8 cellular contexts compared by ENCODE assay signal in genomic region chr6:117265425-117266266, GRCh38. TPM values are rescaled to one million over a fixed set of nuclear protein-coding genes. Genes with fewer than 3 reads are reported as not detected.
DNase-seq lines count a peak whose midpoint lies in the region; ATAC-seq and TF ChIP-seq lines count a peak whose summit lies in the region.

VGLL2 (plus strand) TSS chr6:117265558; CDS start chr6:117265764, 206 bp downstream.

- no peak within 1 kb of the TSS for H3K27ac ChIP-seq in SK-N-SH (ENCODE audit: low read depth in 2 of 2, low read length in 1 of 2)

- H3K27me3 ChIP-seq in SK-N-SH (ENCODE audit: insufficient read depth), result peaks cover 87% of the 10 kb centered on the region

- H3K4me3 ChIP-seq in SK-N-SH (ENCODE audit: low read depth in 2 of 2, low read length in 1 of 2), result peak within 1 kb of the TSS; percentile 17 to 44; a peak in 3 of 4 replicates

- peaks cover 0 to 7% of the 10 kb centered on the region in 2 donors for H3K36me3 Mint-ChIP-seq in naive B cell

- 7% methylated on average over 30 of the region's 62 CpGs for whole genome bisulfite sequencing in SK-N-SH (ENCODE audit: low lambda C conversion rate)

- H3K9me3 ChIP-seq in SK-N-SH, result no peaks in the 10 kb centered on the region

- ATAC-seq in HG02759 (IDR thresholded peaks at IDR 0.05; ENCODE audit: unreplicated experiment), result peak; percentile 25
- no peak for ATAC-seq in naive B cell (ENCODE audit: low read depth in 2 of 2)
- ATAC-seq in GM18870 (IDR thresholded peaks at IDR 0.05; ENCODE audit: unreplicated experiment), result no peak
- ATAC-seq in HG03025 (IDR thresholded peaks at IDR 0.05; ENCODE audit: low FRiP score, unreplicated experiment), result no peak

- POLR2A ChIA-PET in SK-N-SH (lab: Yijun Ruan, JAX), result no interaction called here

- H3F3A ChIP-seq in SK-N-SH (replicated peaks; ENCODE audit: insufficient read depth), result no peaks in the 10 kb centered on the region

- TF ChIP-seq CTCF in SK-N-SH (IDR thresholded peaks at IDR 0.05), result no peak

- no peaks in the 10 kb centered on the region for H4K20me1 ChIP-seq in SK-N-SH (ENCODE audit: insufficient read depth)

- H3K9me3 Mint-ChIP-seq in naive B cell, result peaks cover 0 to 6% (median 0%) of the 10 kb centered on the region in 7 donors

- H3K27me3 Mint-ChIP-seq in naive B cell, result peaks cover 54 to 83% (median 79%) of the 10 kb centered on the region in 3 donors

- TF ChIP-seq EP300 in SK-N-SH (IDR thresholded peaks at IDR 0.05; ENCODE audit: borderline replicate concordance in 1 of 2, low read depth in 1 of 2, low read length in 1 of 2), result no peak

- H3K9ac ChIP-seq in SK-N-SH, result no peak within 1 kb of the TSS

- H2AFZ ChIP-seq in SK-N-SH (ENCODE audit: low read depth), result 0 out of 2 replicates have a peak within 1 kb of the TSS, but pooled peaks have one; percentile 38

- H3K4me3 Mint-ChIP-seq in naive B cell, result peak within 1 kb of the TSS; percentile 36 to 88 (median 73)

- TF ChIP-seq RAD21 in SK-N-SH (IDR thresholded peaks at IDR 0.05; ENCODE audit: low read length), result no peak

- no peak within 1 kb of the TSS for H3K27ac Mint-ChIP-seq in naive B cell

- no peaks in the 10 kb centered on the region for H3K36me3 ChIP-seq in SK-N-SH (replicated peaks in 1 of 2; ENCODE audit: control insufficient read depth in 1 of 2, insufficient read depth in 2 of 2, low read length in 1 of 2)

- no peaks in the 10 kb centered on the region for H3K79me2 ChIP-seq in SK-N-SH (ENCODE audit: insufficient read depth)

- H3K9me2 ChIP-seq in SK-N-SH, result no peaks in the 10 kb centered on the region

- peak within 1 kb of the TSS; percentile 83 for H3K4me2 ChIP-seq in SK-N-SH

- DNase-seq in EL (peak; percentile 57), SK-N-SH (peak; percentile 55), fibroblast of gingiva (ENCODE audit: low read depth) (peak; percentile 14), naive B cell (no peak)
- no peak for DNase-seq in stimulated activated CD4-positive, alpha-beta T cell treated with anti-CD3 and anti-CD28 coated beads, Interleukin-4, amount 100 ng/mL, for 24 hours

- peaks cover 13 to 35% (median 15%) of the 10 kb centered on the region in 3 donors for H3K4me1 Mint-ChIP-seq in naive B cell

- H3K4me1 ChIP-seq in SK-N-SH (ENCODE audit: control insufficient read depth in 1 of 2, insufficient read depth in 2 of 2, low read depth in 1 of 2, low read length in 1 of 2), result peaks cover 3 to 8% of the 10 kb centered on the region in 2 experiments; a peak in 1 of 4 replicates

- CTCF ChIA-PET in SK-N-SH (lab: Yijun Ruan, JAX), result no interaction called here

TF ChIP-seq in SK-N-SH, 30 proteins besides CTCF, POLR2A, EP300 and RAD21:
- TF ChIP-seq USF2 (IDR thresholded peaks at IDR 0.05; ENCODE audit: borderline replicate concordance, low read depth, low read length), result no peak
- no peak for TF ChIP-seq SMC3 (IDR thresholded peaks at IDR 0.05; ENCODE audit: low read depth, low read length)
- no peak for TF ChIP-seq ELF1 (IDR thresholded peaks at IDR 0.05)
- TF ChIP-seq GATA2 (CRISPR knock-in tag; IDR thresholded peaks at IDR 0.05), result no peak
- TF ChIP-seq MAX (IDR thresholded peaks at IDR 0.05; ENCODE audit: low read depth), result no peak

RNA-seq across cellular contexts. Expression of gene VGLL2, which starts in this region (rescaled TPM):
- polyA plus RNA-seq in SK-N-SH (2012; rRNA removed), result 0.02 TPM in 1 of 2 replicates, not detected in the other
- polyA plus RNA-seq in SK-N-SH (2012; cell fraction: cytosol; rRNA removed), result not detected in 2 replicates
- polyA plus RNA-seq in SK-N-SH (2012; cell fraction: nucleus; rRNA removed), result not detected in 2 replicates
- polyA plus RNA-seq in naive B cell (ENCODE audit: low read depth in 6 of 6), result not detected

Comparison
In these comparisons a context has a peak if more than half of its experiments do, and no peak if none do; other contexts are left out.
1. Peak in DNase-seq, H3K4me3 ChIP-seq and H3K4me2 ChIP-seq in SK-N-SH; RNA of the gene not detected or under 1 TPM.
2. DNase-seq: peak in EL (single experiment) and fibroblast of gingiva (single experiment); none in naive B cell (single experiment) and stimulated activated CD4-positive, alpha-beta T cell treated with anti-CD3 and anti-CD28 coated beads, Interleukin-4, amount 100 ng/mL, for 24 hours (single experiment).